Comparison of ENCODE assay signal across 8 cellular contexts in the genomic region with DNA sequence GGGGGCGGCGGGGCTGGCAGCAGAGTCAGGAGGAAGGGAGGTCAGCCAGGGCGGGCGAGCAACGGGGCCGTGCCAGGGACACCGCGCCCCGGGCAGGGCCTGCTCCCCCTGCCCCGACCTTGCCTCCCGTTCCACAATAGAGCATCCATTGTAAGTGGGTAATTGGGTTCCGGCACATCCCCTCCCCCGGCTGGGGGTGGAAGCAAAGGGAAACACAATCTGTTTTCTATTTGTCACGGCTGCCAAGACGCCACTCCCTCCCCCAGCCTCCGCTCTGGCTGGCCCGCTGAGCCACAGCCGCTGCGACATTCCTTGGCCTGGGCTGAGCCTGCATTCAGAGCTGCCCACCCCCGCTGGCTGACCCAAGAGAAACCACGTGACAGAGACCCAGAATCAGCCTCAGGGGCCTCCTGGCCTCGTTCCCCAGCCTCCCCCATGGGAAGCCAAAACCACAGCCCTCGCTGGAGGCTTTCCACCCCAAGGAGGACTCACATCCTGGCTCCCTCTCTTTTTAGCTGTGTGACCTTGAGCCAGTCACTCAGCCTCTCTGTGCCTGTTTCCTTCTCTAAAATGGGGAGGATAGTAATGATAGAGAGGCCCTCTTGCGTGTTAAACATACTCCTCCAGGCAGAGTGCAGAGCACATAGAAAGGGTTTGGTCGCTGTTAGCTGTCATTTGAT.
A peak's percentile ranks its signal among the peaks of the same experiment; 100 is the strongest.
DNase-seq lines count a peak whose midpoint lies in the region; ATAC-seq, FAIRE-seq and TF ChIP-seq lines count a peak whose summit lies in the region.

No MANE protein-coding gene starts in this region.

- no peaks in the 10 kb centered on the region for H3K27me3 ChIP-seq in osteoblast (ENCODE audit: insufficient read depth, low read length)

- TF ChIP-seq POLR2A in H54 (IDR thresholded peaks at IDR 0.05; ENCODE audit: low read depth, low read length) = 0 out of 2 replicates have a peak, but pooled peaks have one; percentile 6

- FAIRE-seq in H54 (lab: Jason Lieb, UNC) = no peak

- no peaks in the 10 kb centered on the region for H3K79me2 ChIP-seq in osteoblast (ENCODE audit: insufficient read depth, low read length)

- peak overlapping the region; percentile 81 for H2AFZ ChIP-seq in osteoblast (ENCODE audit: low read length)

- no peaks in the 10 kb centered on the region for H3K36me3 ChIP-seq in osteoblast (ENCODE audit: insufficient read depth, low read length)

- peaks cover 26% of the 10 kb centered on the region for H3K4me1 ChIP-seq in osteoblast (ENCODE audit: insufficient read depth, low read length)

- H3K4me2 ChIP-seq in osteoblast (ENCODE audit: insufficient read depth, low read length) = peak overlapping the region; percentile 67

- ATAC-seq in Right ventricle myocardium superior (ENCODE audit: poor library complexity) (peak; percentile 96), GM21717 (IDR thresholded peaks at IDR 0.05; ENCODE audit: unreplicated experiment) (no peak), HG03571 (IDR thresholded peaks at IDR 0.05; ENCODE audit: unreplicated experiment) (no peak)

- peaks cover 2% of the 10 kb centered on the region for H4K20me1 ChIP-seq in osteoblast (ENCODE audit: insufficient read depth, low read length)

- TF ChIP-seq CTCF in AG10803 (conservative IDR thresholded peaks at IDR 0.05; ENCODE audit: low read length) = no peak
- no peak for TF ChIP-seq CTCF in osteoblast (IDR thresholded peaks at IDR 0.05; ENCODE audit: extremely low read depth, low read depth, low read length)

- H3K4me3 ChIP-seq in AG10803 (ENCODE audit: low read length) = no peak overlapping the region
- H3K4me3 ChIP-seq in osteoblast (ENCODE audit: insufficient read depth, low read length) = peak overlapping the region; percentile 54

- 4 to 6% (median 5%) methylated on average over 23 to 25 of the region's 25 CpGs for WGBS in adipose tissue, 3 donors

- intact Hi-C loops in Right ventricle myocardium superior (cut with DNase I) = no loop called here

- H3K27ac ChIP-seq in adipose tissue (ENCODE audit: low read depth, low read length) (peak overlapping the region; percentile 52), osteoblast (ENCODE audit: low read depth, low read length) (peak overlapping the region; percentile 33)

- DNase-seq in AG10803 (ENCODE audit: low read depth) = peak; percentile 97
- DNase-seq in H54 (ENCODE audit: insufficient read length, low spot score) = peak; percentile 84
- DNase-seq in NCI-H460 (ENCODE audit: extremely low read depth, low read depth) = peak; percentile 88
- DNase-seq in Right ventricle myocardium superior = peak; percentile 97
- DNase-seq in osteoblast (ENCODE audit: insufficient read length, low spot score, missing footprints) = peak; percentile 98

- no peaks in the 10 kb centered on the region for H3K9me3 ChIP-seq in osteoblast (ENCODE audit: low read depth, low read length)
